Comparison of ENCODE assay signal across 2 cellular contexts in genomic region chr17:32929288-32929574, GRCh38.
TF ChIP-seq lines count a peak whose summit lies in the region.

No MANE protein-coding gene starts in this region.

TF ChIP-seq in SK-N-SH, 30 proteins besides CTCF, POLR2A, EP300 and RAD21 (continued from another document):
- TF ChIP-seq USF1 (IDR thresholded peaks at IDR 0.05; ENCODE audit: borderline replicate concordance, low read depth): no peak
- no peak for TF ChIP-seq ZBTB33 (IDR thresholded peaks at IDR 0.05; ENCODE audit: borderline replicate concordance, low read depth)
- TF ChIP-seq MXI1 (IDR thresholded peaks at IDR 0.05; ENCODE audit: low read depth, low read length): no peak
- TF ChIP-seq MEF2A (IDR thresholded peaks at IDR 0.05; ENCODE audit: borderline replicate concordance, low read depth): no peak
- no peak for TF ChIP-seq RXRA (IDR thresholded peaks at IDR 0.05; ENCODE audit: borderline replicate concordance, low read depth)
- no peak for TF ChIP-seq MAX (IDR thresholded peaks at IDR 0.05; ENCODE audit: low read depth)
- no peak for TF ChIP-seq SMC3 (IDR thresholded peaks at IDR 0.05; ENCODE audit: low read depth, low read length)
- TF ChIP-seq REST (IDR thresholded peaks at IDR 0.05; ENCODE audit: low read depth, low read length): no peak
- TF ChIP-seq TCF12 (IDR thresholded peaks at IDR 0.05): no peak
- TF ChIP-seq SIN3A (IDR thresholded peaks at IDR 0.05; ENCODE audit: borderline replicate concordance, low read depth, low read length): no peak
- TF ChIP-seq JUND (IDR thresholded peaks at IDR 0.05): no peak
- TF ChIP-seq FOSL2 (IDR thresholded peaks at IDR 0.05; ENCODE audit: borderline replicate concordance, low read depth): no peak
- TF ChIP-seq FOXJ3 (CRISPR knock-in tag; IDR thresholded peaks at IDR 0.05): no peak
- no peak for TF ChIP-seq GATA2 (CRISPR knock-in tag; IDR thresholded peaks at IDR 0.05)
- no peak for TF ChIP-seq EZH2phosphoT487 (IDR thresholded peaks at IDR 0.05; ENCODE audit: borderline replicate concordance, low read depth)
- no peak for TF ChIP-seq GABPA (IDR thresholded peaks at IDR 0.05; ENCODE audit: low read depth)
- no peak for TF ChIP-seq NFIC (IDR thresholded peaks at IDR 0.05; ENCODE audit: borderline replicate concordance)
- TF ChIP-seq IRF3 (IDR thresholded peaks at IDR 0.05; ENCODE audit: low read depth, low read length): no peak

TF ChIP-seq in SK-N-SH treated with all-trans-retinoic acid at 6 μM for 48 hours, 23 proteins besides CTCF, POLR2A, EP300 and RAD21 (continued from another document):
- TF ChIP-seq CREB5 (CRISPR knock-in tag; IDR thresholded peaks at IDR 0.05; ENCODE audit: low read depth) (no peak), ZC3H10 (CRISPR knock-in tag; IDR thresholded peaks at IDR 0.05) (no peak), ARNTL (CRISPR knock-in tag; IDR thresholded peaks at IDR 0.05; ENCODE audit: borderline replicate concordance, low read depth) (no peak), ISL1 (CRISPR knock-in tag; IDR thresholded peaks at IDR 0.05) (no peak), CSDC2 (CRISPR knock-in tag; IDR thresholded peaks at IDR 0.05) (no peak), PATZ1 (CRISPR knock-in tag; IDR thresholded peaks at IDR 0.05; ENCODE audit: borderline replicate concordance) (no peak)
